Comparison of ENCODE assay signal across 9 cellular contexts in genomic region chr19:3210347-3211017, GRCh38. TPM values are rescaled to one million over a fixed set of nuclear protein-coding genes. Genes with fewer than 3 reads are reported as not detected.
A peak's percentile ranks its signal among the peaks of the same experiment; 100 is the strongest.
DNase-seq lines count a peak whose midpoint lies in the region; FAIRE-seq and TF ChIP-seq lines count a peak whose summit lies in the region.
"Had no signal": no experiment of that assay in that cellular context is flagged by ENCODE, and none has a peak within 500 bp of the region (broad histone marks: within the 10 kb centered on the region; RNA-seq: fewer than 3 reads in every experiment).

No MANE protein-coding gene starts in this region.

- H3K36me3 Mint-ChIP-seq in Caco-2 (ENCODE audit: insufficient read depth, unreplicated experiment): peaks cover 19% of the 10 kb centered on the region

- DNase-seq in Caco-2: peak in 1 of 2 experiments; percentile 59
- DNase-seq in HTR-8/SVneo (ENCODE audit: insufficient read length, low spot score): peak; percentile 35
- peak; percentile 43 for DNase-seq in UCSD-AML1 (lab: John Stamatoyannopoulos, UW; ENCODE audit: unreplicated experiment)
- peak; percentile 22 for DNase-seq in brain microvascular endothelial cell
- peak; percentile 51 for DNase-seq in kidney tubule cell (ENCODE audit: low spot score)
- DNase-seq in stimulated activated CD8-positive, alpha-beta memory T cell treated with anti-CD3 and anti-CD28 coated beads, Interleukin-15, amount 100 ng/mL, for 1 hour (ENCODE audit: low read depth): peak; percentile 47
- no peak for DNase-seq in KG1 (lab: John Stamatoyannopoulos, UW)
- DNase-seq in NCI-H510A treated with DMSO at 0.1 percent for 48 hours (lab: John Stamatoyannopoulos, UW): no peak

- no peaks in the 10 kb centered on the region for H3K27me3 Mint-ChIP-seq in Caco-2 (ENCODE audit: insufficient read depth, unreplicated experiment)

- H3K4me1 Mint-ChIP-seq in Caco-2 (ENCODE audit: low read depth, unreplicated experiment): no peaks in the 10 kb centered on the region

- H3K27me3 ChIP-seq in Caco-2 (replicated peaks; ENCODE audit: control insufficient read depth, insufficient read depth, low read length) (no peaks in the 10 kb centered on the region), brain microvascular endothelial cell (replicated peaks) (no peaks in the 10 kb centered on the region)

- intact Hi-C loops in Caco-2 (cut with micrococcal nuclease; ENCODE audit: unreplicated experiment): no loop called here

- no peaks in the 10 kb centered on the region for H3K36me3 ChIP-seq in Caco-2 (ENCODE audit: control insufficient read depth, insufficient read depth, low read length)
- peaks cover 21% of the 10 kb centered on the region for H3K36me3 ChIP-seq in brain microvascular endothelial cell (replicated peaks)

- no peak for FAIRE-seq in HTR-8/SVneo (lab: Jason Lieb, UNC)

- TF ChIP-seq CTCF in Caco-2 (IDR thresholded peaks at IDR 0.05; ENCODE audit: insufficient read depth in 1 of 2, low read depth in 1 of 2, low read length in 1 of 2, severe bottlenecking in 1 of 2, unreplicated experiment in 1 of 2) (peak; percentile 60 to 67), brain microvascular endothelial cell (IDR thresholded peaks at IDR 0.05; ENCODE audit: low read depth, low read length, missing control alignments) (peak; percentile 86)

- no peak overlapping the region for H3K27ac ChIP-seq in brain microvascular endothelial cell
- H3K27ac ChIP-seq: SK-N-MC had no signal

- no peaks in the 10 kb centered on the region for H3K4me1 ChIP-seq in Caco-2

- peak overlapping the region; percentile 68 for H3K27ac Mint-ChIP-seq in Caco-2 (ENCODE audit: unreplicated experiment)

- no peaks in the 10 kb centered on the region for H3K9me3 ChIP-seq in Caco-2

- H3K4me3 Mint-ChIP-seq in Caco-2 (ENCODE audit: unreplicated experiment): peak overlapping the region; percentile 37

- H3K4me3 ChIP-seq in Caco-2 (ENCODE audit: low read depth, low read length): no peak overlapping the region
- H3K4me3 ChIP-seq in brain microvascular endothelial cell (ENCODE audit: low read depth, low read length): no peak overlapping the region
- H3K4me3 ChIP-seq: SK-N-MC had no signal

- no TSS peak for BruUV-seq in Caco-2 (replicated peaks; lab: Mats Ljungman, UMichigan)

- H3K9me3 Mint-ChIP-seq in Caco-2 (ENCODE audit: unreplicated experiment): no peaks in the 10 kb centered on the region

- CTCF ChIA-PET in Caco-2 (lab: Charles Lee): interaction anchor here (0.7 to 1.2 kb wide), 2 partner anchors 20 to 66 kb away, joined by 3 read pairs; no protein-coding TSS in a partner anchor

- POLR2A ChIA-PET in Caco-2 (lab: Charles Lee): no interaction called here

- in situ Hi-C loops in brain microvascular endothelial cell (cut with HindIII; ENCODE audit: low pct_ligation_motif_present, low sequenced_read_pairs): no loop called here

RNA-seq across cellular contexts. Expression of gene CELF5, which starts 14.0 kb away (rescaled TPM):
- total RNA-seq in Caco-2 (2022): 0.07 TPM in 1 of 2 replicates, not detected in the other

RNA-seq across cellular contexts. Expression of gene NCLN, which starts 24.8 kb away (rescaled TPM):
- 87.3 and 94.2 TPM in 2 replicates for total RNA-seq in Caco-2 (2022)

RNA-seq across cellular contexts. Expression of gene S1PR4, which starts 31.9 kb away (rescaled TPM):
- not detected in 2 replicates for total RNA-seq in Caco-2 (2022)

Comparison
In these comparisons a context has a peak if more than half of its experiments do, and no peak if none do; other contexts are left out.
1. DNase-seq: peak in HTR-8/SVneo (single experiment), UCSD-AML1 (single experiment), brain microvascular endothelial cell (single experiment), kidney tubule cell (single experiment) and stimulated activated CD8-positive, alpha-beta memory T cell treated with anti-CD3 and anti-CD28 coated beads, Interleukin-15, amount 100 ng/mL, for 1 hour (single experiment); none in KG1 (single experiment) and NCI-H510A treated with DMSO at 0.1 percent for 48 hours (single experiment).